ENCODE assay signal across 35 cellular contexts in the genomic region with DNA sequence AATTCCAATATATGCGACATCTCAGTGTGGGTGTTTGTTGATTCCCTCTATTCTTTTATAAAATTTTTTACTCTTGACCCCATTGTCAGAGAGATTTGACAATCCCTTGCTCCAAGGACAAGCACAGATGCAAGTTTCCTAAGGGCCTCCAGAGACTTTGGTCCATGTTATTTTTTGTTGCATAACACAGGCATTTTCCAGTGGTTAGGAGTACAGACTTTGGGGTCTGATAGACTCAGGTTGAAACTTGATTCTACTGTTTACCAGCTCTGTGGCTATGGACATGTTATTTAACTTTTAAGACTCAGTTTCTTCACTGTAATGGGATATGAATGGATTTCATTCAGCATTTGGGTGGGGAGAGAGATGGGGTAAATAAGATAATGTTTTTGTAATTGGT.
"Had no signal": no experiment of that assay in that cellular context is flagged by ENCODE, and none has a peak within 500 bp of the region (broad histone marks: within the 10 kb centered on the region; RNA-seq: fewer than 3 reads in every experiment).

No MANE protein-coding gene starts in this region.

- ATAC-seq: activated naive CD8-positive, alpha-beta T cell treated with anti-CD3 and anti-CD28 coated beads, Interleukin-2, amount 50 U/mL, for 24 hours; activated T-cell treated with anti-CD3 and anti-CD28 coated beads, Interleukin-2, amount 50 U/mL, for 4 hours; K562; PC-3 had no signal

- H3K9me3 ChIP-seq: MG63, Peyer's patch had no signal

- DNase-seq: activated B cell treated with CpG ODN at 0.5 μM for 24 hours; activated CD4-positive, alpha-beta memory T cell treated with anti-CD3 and anti-CD28 coated beads for 36 hours; activated CD4-positive, alpha-beta T cell treated with anti-CD3 and anti-CD28 coated beads for 4 hours; activated CD4-positive, alpha-beta T cell treated with anti-CD3 and anti-CD28 coated beads, Interleukin-2, amount 50 U/mL, for 1 hour; activated CD4-positive, CD25-positive, alpha-beta regulatory T cell treated with anti-CD3 and anti-CD28 coated beads, Interleukin-2, amount 50 U/mL, for 72 hours; activated CD8-positive, alpha-beta memory T cell treated with anti-CD3 and anti-CD28 coated beads, Interleukin-2, amount 50 U/mL, for 4 hours; activated naive CD4-positive, alpha-beta T cell treated with anti-CD3 and anti-CD28 coated beads, Interleukin-2, amount 10 ng/mL, durations not matched to agents 7 days and 5 days; activated naive CD8-positive, alpha-beta T cell treated with anti-CD3 and anti-CD28 coated beads, Interleukin-2, amount 50 U/mL, for 24 hours; activated T-cell treated with anti-CD3 and anti-CD28 coated beads for 4 hours; activated T-cell treated with anti-CD3 and anti-CD28 coated beads, Interleukin-2, amount 50 U/mL, for 4 hours; amniotic stem cell; aorta; brain microvascular endothelial cell; central memory CD4-positive, alpha-beta T cell; MG63; NCI-H1092; NCI-H1436 treated with DMSO at 0.1 percent for 48 hours; NCI-H187; NCI-H2029 treated with DMSO at 0.1 percent for 48 hours; NCI-H2107; NCI-H226; NCI-H446 treated with DMSO at 0.1 percent for 48 hours; NCI-H524; NCI-H748 treated with DMSO at 0.1 percent for 48 hours; NK-92 treated with Interleukin-12 subunit alpha and Interleukin-12 subunit beta, amount 100 ng/mL, for 24 hours; PC-3; Peyer's patch; RPMI8226; SHP77 treated with DMSO at 0.1 percent for 48 hours; SW 1271; T-helper 1 cell; T-helper 2 cell; T-helper 9 cell had no signal

- H3K36me3 ChIP-seq: brain microvascular endothelial cell, MG63, Peyer's patch had no signal

- H3K4me1 ChIP-seq: Peyer's patch had no signal

- H3K27me3 ChIP-seq: brain microvascular endothelial cell, MG63, Peyer's patch had no signal

- H3K4me3 ChIP-seq: K562, MG63, Peyer's patch had no signal

- H3K27ac ChIP-seq: brain microvascular endothelial cell, Peyer's patch, VCaP had no signal

- FAIRE-seq: K562 had no signal
